In genomic region chr16:88910284-88911147, GRCh38 we compare ENCODE assay signal across 25 cellular contexts. TPM values are rescaled to one million over a fixed set of nuclear protein-coding genes. Genes with fewer than 3 reads are reported as not detected.
DNase-seq lines count a peak whose midpoint lies in the region; ATAC-seq and TF ChIP-seq lines count a peak whose summit lies in the region.
"Had no signal": no experiment of that assay in that cellular context is flagged by ENCODE, and none has a peak within 500 bp of the region (broad histone marks: within the 10 kb centered on the region; RNA-seq: fewer than 3 reads in every experiment).

No MANE protein-coding gene starts in this region.

- peaks cover 0 to 10% (median 0%) of the 10 kb centered on the region in 11 experiments; a peak in 2 of 22 replicates for H3K9me3 ChIP-seq in BLaER1 treated with 17β-estradiol and CSF1 and Interleukin-3, amounts not matched to agents 10 nM and 100 nM (replicated peaks in 1 of 11)
- H3K9me3 ChIP-seq in fibroblast of lung (ENCODE audit: control insufficient read depth, insufficient read depth, low read depth, low read length), result no peaks in the 10 kb centered on the region
- H3K9me3 ChIP-seq in gastrocnemius medialis, result no peaks in the 10 kb centered on the region
- H3K9me3 ChIP-seq: colonic mucosa, transverse colon had no signal

- TF ChIP-seq CTCF in fibroblast of lung (conservative IDR thresholded peaks at IDR 0.05 in 1 of 2, IDR thresholded peaks at IDR 0.05 in 1 of 2; ENCODE audit: low read depth in 1 of 2, low read length in 2 of 2) (no peak), gastrocnemius medialis (IDR thresholded peaks at IDR 0.05 in 4 of 5, conservative IDR thresholded peaks at IDR 0.05 in 1 of 5) (no peak)

- H3K36me3 ChIP-seq in BLaER1 treated with 17β-estradiol and CSF1 and Interleukin-3, amounts not matched to agents 10 nM and 100 nM, result peaks cover 0 to 12% (median 3%) of the 10 kb centered on the region in 11 experiments; a peak in 10 of 22 replicates
- H3K36me3 ChIP-seq in fibroblast of lung (ENCODE audit: control insufficient read depth, insufficient read depth, low read length) (no peaks in the 10 kb centered on the region), gastrocnemius medialis (no peaks in the 10 kb centered on the region)
- H3K36me3 ChIP-seq: cardiac muscle cell, colonic mucosa, transverse colon had no signal

- peaks cover 5 to 91% (median 84%) of the 10 kb centered on the region in 10 experiments; a peak in 17 of 20 replicates for H3K4me1 ChIP-seq in BLaER1 treated with 17β-estradiol and CSF1 and Interleukin-3, amounts not matched to agents 10 nM and 100 nM
- no peaks in the 10 kb centered on the region for H3K4me1 ChIP-seq in fibroblast of lung (ENCODE audit: control insufficient read depth, extremely low read depth, insufficient read depth, low read length)
- peaks cover 10 to 14% of the 10 kb centered on the region in 2 donors for H3K4me1 ChIP-seq in gastrocnemius medialis
- H3K4me1 ChIP-seq: colonic mucosa had no signal

- H3K9me3 Mint-ChIP-seq in IgD-negative memory B cell, result no peaks in the 10 kb centered on the region
- H3K9me3 Mint-ChIP-seq: activated naive CD4-positive, alpha-beta T cell treated with anti-CD3 and anti-CD28 coated beads, Interleukin-2, amount 50 U/mL, for 72 hours; T-helper 1 cell treated with Interleukin-12 subunit alpha and Interleukin-12 subunit beta and Interleukin-4 antibody, amounts not matched to agents 30 μg/mL and 1 μg/mL, for 36 hours had no signal

- DNase-seq in fibroblast of lung (ENCODE audit: low read depth in 2 of 2) (peak; percentile 5 to 10), gastrocnemius medialis (no peak), HPDE6-E6E7 (ENCODE audit: extremely low spot score) (no peak), NCI-H2196 (lab: John Stamatoyannopoulos, UW; ENCODE audit: unreplicated experiment) (no peak)
- DNase-seq: activated CD4-positive, alpha-beta T cell treated with anti-CD3 and anti-CD28 coated beads, Interleukin-2, amount 50 U/mL, for 48 hours; activated CD8-positive, alpha-beta memory T cell treated with anti-CD3 and anti-CD28 coated beads, Interleukin-2, amount 50 U/mL, for 48 hours; colonic mucosa; DND-41; effector memory CD4-positive, alpha-beta T cell; mesenchymal stem cell; NCI-H187; NCI-H2171 treated with DMSO at 0.1 percent for 48 hours; occipital lobe; transverse colon had no signal

- ATAC-seq in gastrocnemius medialis (no peak), GM21381 (IDR thresholded peaks at IDR 0.05; ENCODE audit: unreplicated experiment) (no peak)
- ATAC-seq: activated CD4-positive, CD25-positive, alpha-beta regulatory T cell treated with anti-CD3 and anti-CD28 coated beads, Interleukin-2, amount 50 U/mL, for 24 hours; activated naive CD4-positive, alpha-beta T cell treated with anti-CD3 and anti-CD28 coated beads, Interleukin-2, amount 50 U/mL, for 72 hours had no signal

- peak overlapping the region; percentile 81 to 94 (median 87) for H3K27ac Mint-ChIP-seq in IgD-negative memory B cell
- H3K27ac Mint-ChIP-seq: activated naive CD4-positive, alpha-beta T cell treated with anti-CD3 and anti-CD28 coated beads, Interleukin-2, amount 50 U/mL, for 72 hours; T-helper 1 cell treated with Interleukin-12 subunit alpha and Interleukin-12 subunit beta and Interleukin-4 antibody, amounts not matched to agents 30 μg/mL and 1 μg/mL, for 36 hours had no signal

- peaks cover 6 to 14% (median 10%) of the 10 kb centered on the region in 3 donors for H3K4me1 Mint-ChIP-seq in IgD-negative memory B cell

- no peaks in the 10 kb centered on the region for H3K27me3 Mint-ChIP-seq in IgD-negative memory B cell

- no peak overlapping the region for H3K4me3 ChIP-seq in BLaER1 treated with 17β-estradiol and CSF1 and Interleukin-3, amounts not matched to agents 10 nM and 100 nM
- no peak overlapping the region for H3K4me3 ChIP-seq in fibroblast of lung (replicated peaks in 1 of 4; ENCODE audit: control extremely low read depth in 1 of 4, insufficient read depth in 1 of 4, low read depth in 3 of 4, low read length in 4 of 4)
- H3K4me3 ChIP-seq in gastrocnemius medialis, result no peak overlapping the region
- H3K4me3 ChIP-seq: cardiac muscle cell, colonic mucosa, transverse colon had no signal

- H3K4me3 Mint-ChIP-seq in IgD-negative memory B cell, result peak overlapping the region in 2 of 4 donors; percentile 39 to 53
- H3K4me3 Mint-ChIP-seq: CD14-positive monocyte; T-helper 1 cell treated with Interleukin-12 subunit alpha and Interleukin-12 subunit beta and Interleukin-4 antibody, amounts not matched to agents 30 μg/mL and 1 μg/mL, for 36 hours had no signal

- peak overlapping the region in 4 of 11 experiments; percentile 24 to 60 (median 40); a peak in 5 of 22 replicates for H3K27ac ChIP-seq in BLaER1 treated with 17β-estradiol and CSF1 and Interleukin-3, amounts not matched to agents 10 nM and 100 nM
- H3K27ac ChIP-seq in fibroblast of lung (ENCODE audit: insufficient read depth, low read length), result no peak overlapping the region
- H3K27ac ChIP-seq in gastrocnemius medialis, result peak overlapping the region in 3 of 4 donors; percentile 42 to 52 (median 50)
- H3K27ac ChIP-seq: cardiac muscle cell, colonic mucosa, transverse colon had no signal

- H3K36me3 Mint-ChIP-seq in IgD-negative memory B cell, result peaks cover 1% of the 10 kb centered on the region
- H3K36me3 Mint-ChIP-seq: activated naive CD4-positive, alpha-beta T cell treated with anti-CD3 and anti-CD28 coated beads, Interleukin-2, amount 50 U/mL, for 72 hours had no signal

- no peaks in the 10 kb centered on the region for H3K79me2 ChIP-seq in fibroblast of lung (ENCODE audit: control insufficient read depth, insufficient read depth, low read length)

- peaks cover 77 to 92% (median 91%) of the 10 kb centered on the region in 11 experiments for H4K20me1 ChIP-seq in BLaER1 treated with 17β-estradiol and CSF1 and Interleukin-3, amounts not matched to agents 10 nM and 100 nM
- H4K20me1 ChIP-seq in fibroblast of lung (ENCODE audit: control insufficient read depth, extremely low read depth, insufficient read depth, low read length), result no peaks in the 10 kb centered on the region

- peak overlapping the region in 9 of 11 experiments; percentile 16 to 92 (median 89); a peak in 16 of 22 replicates for H3K4me2 ChIP-seq in BLaER1 treated with 17β-estradiol and CSF1 and Interleukin-3, amounts not matched to agents 10 nM and 100 nM
- no peak overlapping the region for H3K4me2 ChIP-seq in fibroblast of lung (ENCODE audit: extremely low read depth, insufficient read depth, low read length)

- in situ Hi-C loops in gastrocnemius medialis (cut with MboI; ENCODE audit: low sequenced_read_pairs in 4 of 4), result no loop called here

- H2AFZ ChIP-seq in fibroblast of lung (ENCODE audit: low read length), result no peak overlapping the region

- intact Hi-C loops in gastrocnemius medialis (cut with DNase I; ENCODE audit: low total_unique reads), result no loop called here

- peak overlapping the region in 3 of 11 experiments; percentile 50 to 59 (median 58); a peak in 4 of 22 replicates for H3K9ac ChIP-seq in BLaER1 treated with 17β-estradiol and CSF1 and Interleukin-3, amounts not matched to agents 10 nM and 100 nM
- H3K9ac ChIP-seq in fibroblast of lung (ENCODE audit: insufficient read depth, low read length), result no peak overlapping the region

- TF ChIP-seq POLR2A in gastrocnemius medialis (IDR thresholded peaks at IDR 0.05), result no peak

- H3K27me3 ChIP-seq in BLaER1 treated with 17β-estradiol and CSF1 and Interleukin-3, amounts not matched to agents 10 nM and 100 nM, result peaks cover 0 to 20% (median 0%) of the 10 kb centered on the region in 11 experiments; a peak in 2 of 22 replicates
- H3K27me3 ChIP-seq in fibroblast of lung (ENCODE audit: control insufficient read depth, insufficient read depth, low read length), result peaks cover 17% of the 10 kb centered on the region
- H3K27me3 ChIP-seq in gastrocnemius medialis, result no peaks in the 10 kb centered on the region
- H3K27me3 ChIP-seq: cardiac muscle cell, colonic mucosa had no signal

RNA-seq across cellular contexts. Expression of gene PABPN1L, which starts 44.1 kb away (rescaled TPM):
- not detected for polyA plus RNA-seq in IgD-negative memory B cell
- not detected in 2 replicates for total RNA-seq in fibroblast of lung
- polyA plus RNA-seq in fibroblast of lung, result not detected in 2 replicates
- not detected in 2 replicates for polyA plus RNA-seq in fibroblast of lung (2012)
- not detected in 2 replicates for polyA minus RNA-seq in fibroblast of lung (ENCODE audit: low replicate concordance)
- not detected for total RNA-seq in gastrocnemius medialis
- total RNA-seq: activated naive CD4-positive, alpha-beta T cell treated with anti-CD3 and anti-CD28 coated beads, Interleukin-2, amount 50 U/mL, for 72 hours; cardiac muscle cell; colonic mucosa; epithelial cell of proximal tubule; fibroblast of villous mesenchyme; LHCN-M2; occipital lobe; transverse colon had no signal
- polyA plus RNA-seq: CD14-positive monocyte had no signal

RNA-seq across cellular contexts. Expression of gene TRAPPC2L, which starts 53.6 kb away (rescaled TPM):
- polyA plus RNA-seq in IgD-negative memory B cell, result 86.1 TPM
- 46.5 and 47.7 TPM in 2 replicates for total RNA-seq in fibroblast of lung
- polyA plus RNA-seq in fibroblast of lung, result 63.7 and 78.6 TPM in 2 replicates
- polyA plus RNA-seq in fibroblast of lung (2012), result 190 and 225 TPM in 2 replicates
- polyA minus RNA-seq in fibroblast of lung (ENCODE audit: low replicate concordance), result 164 and 219 TPM in 2 replicates
- total RNA-seq in gastrocnemius medialis, result 10 to 100 TPM; 17.8 to 27.9 (median 20.5) TPM

RNA-seq across cellular contexts. Expression of gene GALNS, which starts 53.8 kb away (rescaled TPM):
- 8.4 TPM for polyA plus RNA-seq in IgD-negative memory B cell
- total RNA-seq in fibroblast of lung, result 20.8 and 29.6 TPM in 2 replicates
- polyA plus RNA-seq in fibroblast of lung, result 8.6 and 10.6 TPM in 2 replicates
- 26.6 and 42.5 TPM in 2 replicates for polyA plus RNA-seq in fibroblast of lung (2012)
- polyA minus RNA-seq in fibroblast of lung (ENCODE audit: low replicate concordance), result 14.6 and 37.4 TPM in 2 replicates
- total RNA-seq in gastrocnemius medialis, result 10 to 100 TPM in 2 of 4 donors, 1 to 10 TPM in 2; 8.8 to 14.7 (median 10.0) TPM

Comparison
In these comparisons a context has a peak if more than half of its experiments do, and no peak if none do; other contexts are left out.
1. DNase-seq: peak in fibroblast of lung (2 of 2); none in gastrocnemius medialis (0 of 2), HPDE6-E6E7 (single experiment) and NCI-H2196 (single experiment).